7 cellular contexts compared by ENCODE assay signal in genomic region chr14:91324606-91324950, GRCh38.
DNase-seq lines count a peak whose midpoint lies in the region; ATAC-seq and TF ChIP-seq lines count a peak whose summit lies in the region.

No MANE protein-coding gene starts in this region.

- DNase-seq in GM12865 (ENCODE audit: low read depth): no peak
- no peak for DNase-seq in T-helper 17 cell
- peak; percentile 54 for DNase-seq in glutamatergic neuron
- DNase-seq in stimulated activated effector memory CD8-positive, alpha-beta T cell treated with anti-CD3 and anti-CD28 coated beads, Interleukin-12 subunit alpha, Interleukin-12 subunit beta, amount 100 ng/mL, for 72 hours (ENCODE audit: low spot score in 2 of 2): no peak
- DNase-seq in SK-N-SH: no peak
- no peak for DNase-seq in activated CD8-positive, alpha-beta memory T cell treated with anti-CD3 and anti-CD28 coated beads, Interleukin-2, amount 50 U/mL, for 4 hours
- DNase-seq in HPDE6-E6E7 (ENCODE audit: extremely low spot score): no peak

- no peaks in the 10 kb centered on the region for H4K20me1 ChIP-seq in SK-N-SH (ENCODE audit: insufficient read depth)

- H3F3A ChIP-seq in SK-N-SH (replicated peaks; ENCODE audit: insufficient read depth): no peaks in the 10 kb centered on the region

- H3K9me3 ChIP-seq in T-helper 17 cell (ENCODE audit: control insufficient read depth, low read length, poor library complexity, severe bottlenecking) (no peaks in the 10 kb centered on the region), SK-N-SH (no peaks in the 10 kb centered on the region)

- H3K27me3 Mint-ChIP-seq in T-helper 17 cell (no peaks in the 10 kb centered on the region), glutamatergic neuron (ENCODE audit: unreplicated experiment) (peaks cover 7% of the 10 kb centered on the region)

- CTCF ChIA-PET in SK-N-SH (lab: Yijun Ruan, JAX): interaction anchor here (0.8 to 16.0 kb wide), 22 partner anchors 8 to 587 kb away, joined by 3 to 300 read pairs (median 7); partner anchors contain the start of gene CCDC88C

- TF ChIP-seq RAD21 in SK-N-SH (IDR thresholded peaks at IDR 0.05; ENCODE audit: low read length): no peak

- TF ChIP-seq CTCF in GM12865 (IDR thresholded peaks at IDR 0.05; ENCODE audit: insufficient read depth, low read depth, low read length, missing control alignments) (no peak), glutamatergic neuron (IDR thresholded peaks at IDR 0.05; ENCODE audit: partially characterized antibody, unreplicated experiment) (no peak), SK-N-SH (IDR thresholded peaks at IDR 0.05) (no peak)

- H3K4me3 ChIP-seq in GM12865 (ENCODE audit: low read depth, low read length) (peak overlapping the region; percentile 46), SK-N-SH (ENCODE audit: low read depth in 2 of 2, low read length in 1 of 2) (no peak overlapping the region)

- H2AFZ ChIP-seq in SK-N-SH (ENCODE audit: low read depth): no peak overlapping the region

- no peaks in the 10 kb centered on the region for H3K27me3 ChIP-seq in SK-N-SH (ENCODE audit: insufficient read depth)

- no peak for TF ChIP-seq EP300 in SK-N-SH (IDR thresholded peaks at IDR 0.05; ENCODE audit: borderline replicate concordance in 1 of 2, low read depth in 1 of 2, low read length in 1 of 2)

- H3K36me3 ChIP-seq in SK-N-SH (replicated peaks in 1 of 2; ENCODE audit: control insufficient read depth in 1 of 2, insufficient read depth in 2 of 2, low read length in 1 of 2): no peaks in the 10 kb centered on the region

- peaks cover 37% of the 10 kb centered on the region for H3K4me1 Mint-ChIP-seq in T-helper 17 cell
- peaks cover 25% of the 10 kb centered on the region for H3K4me1 Mint-ChIP-seq in glutamatergic neuron (ENCODE audit: low read depth, unreplicated experiment)
- H3K4me1 Mint-ChIP-seq in stimulated activated effector memory CD8-positive, alpha-beta T cell treated with anti-CD3 and anti-CD28 coated beads, Interleukin-12 subunit alpha, Interleukin-12 subunit beta, amount 100 ng/mL, for 72 hours: peaks cover 87% of the 10 kb centered on the region

- H3K9me2 ChIP-seq in SK-N-SH: no peaks in the 10 kb centered on the region

- peaks cover 0 to 58% of the 10 kb centered on the region in 2 experiments; a peak in 1 of 4 replicates for H3K4me1 ChIP-seq in SK-N-SH (ENCODE audit: control insufficient read depth in 1 of 2, insufficient read depth in 2 of 2, low read depth in 1 of 2, low read length in 1 of 2)

- no peak for ATAC-seq in T-helper 17 cell
- ATAC-seq in stimulated activated effector memory CD8-positive, alpha-beta T cell treated with anti-CD3 and anti-CD28 coated beads, Interleukin-12 subunit alpha, Interleukin-12 subunit beta, amount 100 ng/mL, for 72 hours: no peak

- H3K27ac ChIP-seq in SK-N-SH (ENCODE audit: low read depth in 2 of 2, low read length in 1 of 2): peak overlapping the region in 1 of 2 experiments; percentile 53; a peak in 2 of 4 replicates

- H3K79me2 ChIP-seq in SK-N-SH (ENCODE audit: insufficient read depth): no peaks in the 10 kb centered on the region

- POLR2A ChIA-PET in SK-N-SH (lab: Yijun Ruan, JAX): interaction anchor here (1.1 kb wide), 2 partner anchors 78 to 94 kb away, joined by 3 read pairs; no protein-coding TSS in a partner anchor

- no peak overlapping the region for H3K4me2 ChIP-seq in SK-N-SH

- peak overlapping the region; percentile 93 for H3K4me3 Mint-ChIP-seq in T-helper 17 cell
- peak overlapping the region; percentile 32 for H3K4me3 Mint-ChIP-seq in glutamatergic neuron (ENCODE audit: unreplicated experiment)
- peak overlapping the region; percentile 84 for H3K4me3 Mint-ChIP-seq in stimulated activated effector memory CD8-positive, alpha-beta T cell treated with anti-CD3 and anti-CD28 coated beads, Interleukin-12 subunit alpha, Interleukin-12 subunit beta, amount 100 ng/mL, for 72 hours

- WGBS in SK-N-SH (ENCODE audit: low lambda C conversion rate): 33% methylated on average over 1 of the region's 10 CpGs

- peak overlapping the region; percentile 99 for H3K27ac Mint-ChIP-seq in T-helper 17 cell
- peak overlapping the region; percentile 71 for H3K27ac Mint-ChIP-seq in glutamatergic neuron (ENCODE audit: unreplicated experiment)
- H3K27ac Mint-ChIP-seq in stimulated activated effector memory CD8-positive, alpha-beta T cell treated with anti-CD3 and anti-CD28 coated beads, Interleukin-12 subunit alpha, Interleukin-12 subunit beta, amount 100 ng/mL, for 72 hours: peak overlapping the region; percentile 98

- no peak overlapping the region for H3K9ac ChIP-seq in SK-N-SH

- peaks cover 4% of the 10 kb centered on the region for H3K36me3 Mint-ChIP-seq in T-helper 17 cell (ENCODE audit: low read depth)
- H3K36me3 Mint-ChIP-seq in glutamatergic neuron (ENCODE audit: unreplicated experiment): no peaks in the 10 kb centered on the region
- H3K36me3 Mint-ChIP-seq in stimulated activated effector memory CD8-positive, alpha-beta T cell treated with anti-CD3 and anti-CD28 coated beads, Interleukin-12 subunit alpha, Interleukin-12 subunit beta, amount 100 ng/mL, for 72 hours: peaks cover 100% of the 10 kb centered on the region

- peaks cover 2% of the 10 kb centered on the region for H3K9me3 Mint-ChIP-seq in glutamatergic neuron (ENCODE audit: unreplicated experiment)
- H3K9me3 Mint-ChIP-seq in stimulated activated effector memory CD8-positive, alpha-beta T cell treated with anti-CD3 and anti-CD28 coated beads, Interleukin-12 subunit alpha, Interleukin-12 subunit beta, amount 100 ng/mL, for 72 hours: no peaks in the 10 kb centered on the region

TF ChIP-seq in SK-N-SH, 30 proteins besides CTCF, POLR2A, EP300 and RAD21:
- TF ChIP-seq MEF2A (IDR thresholded peaks at IDR 0.05; ENCODE audit: borderline replicate concordance, low read depth) (no peak), RXRA (IDR thresholded peaks at IDR 0.05; ENCODE audit: borderline replicate concordance, low read depth) (no peak), RFX5 (IDR thresholded peaks at IDR 0.05; ENCODE audit: low read length) (no peak)
TF ChIP-seq in SK-N-SH: peak in this region for 0.

Comparison
In these comparisons a context has a peak if more than half of its experiments do, and no peak if none do; other contexts are left out.
1. H3K4me3 Mint-ChIP-seq: peak in every context shown above with its lines; median percentile 93 in T-helper 17 cell; 84 in stimulated activated effector memory CD8-positive, alpha-beta T cell treated with anti-CD3 and anti-CD28 coated beads, Interleukin-12 subunit alpha, Interleukin-12 subunit beta, amount 100 ng/mL, for 72 hours; 32 in glutamatergic neuron.